Comparison of ENCODE assay signal across 16 cellular contexts in the genomic region with DNA sequence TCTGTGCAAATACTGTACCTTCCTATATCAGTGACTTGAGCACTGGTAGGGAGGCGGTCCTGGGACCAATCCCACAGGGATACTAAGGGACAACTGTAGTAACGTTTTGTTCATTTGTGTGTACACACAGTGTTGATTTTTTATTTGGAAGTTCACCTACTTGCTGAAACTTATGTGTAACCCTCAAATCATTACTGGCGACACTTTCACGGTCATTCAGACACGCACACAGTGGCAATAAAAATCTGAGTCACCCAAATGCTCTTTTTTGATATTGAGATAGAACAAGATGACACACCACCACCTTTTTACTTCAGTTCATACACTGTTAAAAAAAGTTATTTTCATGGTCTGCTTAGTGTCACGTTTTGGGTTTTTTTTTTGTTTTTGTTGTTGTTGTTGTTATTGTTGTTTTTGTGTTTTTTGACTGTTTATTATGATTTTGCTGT.
DNase-seq lines count a peak whose midpoint lies in the region; ATAC-seq and TF ChIP-seq lines count a peak whose summit lies in the region.
"Had no signal": no experiment of that assay in that cellular context is flagged by ENCODE, and none has a peak within 500 bp of the region (broad histone marks: within the 10 kb centered on the region; RNA-seq: fewer than 3 reads in every experiment).

No MANE protein-coding gene starts in this region.

- H3K36me3 ChIP-seq in breast epithelium: no peaks in the 10 kb centered on the region
- H3K36me3 ChIP-seq in PC-3 (ENCODE audit: low read depth, low read length): no peaks in the 10 kb centered on the region
- H3K36me3 ChIP-seq: colonic mucosa, left lung had no signal

- intact Hi-C loops in MCF 10A (cut with micrococcal nuclease) (no loop called here), breast epithelium (cut with DNase I; ENCODE audit: low total_unique reads) (no loop called here), PC-3 (cut with micrococcal nuclease) (loop anchor here (2.0 to 5.0 kb wide), 3 partner anchors 33 to 76 kb away; no protein-coding TSS in a partner anchor)

- H3K27me3 ChIP-seq in breast epithelium (no peaks in the 10 kb centered on the region), PC-3 (ENCODE audit: low read length) (no peaks in the 10 kb centered on the region)
- H3K27me3 ChIP-seq: colonic mucosa, left lung had no signal

- CTCF ChIA-PET in MCF 10A (lab: Yijun Ruan, JAX) (no interaction called here), PC-3 (lab: Charles Lee) (no interaction called here)

- peaks cover 97% of the 10 kb centered on the region for H3K79me2 ChIP-seq in PC-3 (ENCODE audit: low read length)

- H3K27ac ChIP-seq in breast epithelium (no peak overlapping the region), PC-3 (ENCODE audit: low read length) (peak overlapping the region; percentile 66), epithelial cell of prostate (no peak overlapping the region)
- H3K27ac ChIP-seq: colonic mucosa, left lung had no signal

- peak overlapping the region; percentile 36 for H3K27ac Mint-ChIP-seq in MCF 10A (ENCODE audit: low read depth, unreplicated experiment)
- H3K27ac Mint-ChIP-seq in stimulated activated effector memory CD8-positive, alpha-beta T cell treated with anti-CD3 and anti-CD28 coated beads, Interleukin-12 subunit alpha, Interleukin-12 subunit beta, amount 100 ng/mL, for 72 hours: no peak overlapping the region
- no peak overlapping the region for H3K27ac Mint-ChIP-seq in endothelial cell (ENCODE audit: unreplicated experiment)

- H3F3A ChIP-seq in PC-3 (ENCODE audit: low read length, unreplicated experiment): no peaks in the 10 kb centered on the region

- H3K36me3 Mint-ChIP-seq in MCF 10A (ENCODE audit: insufficient read depth, unreplicated experiment) (peaks cover 6% of the 10 kb centered on the region), endothelial cell (ENCODE audit: low read depth, unreplicated experiment) (no peaks in the 10 kb centered on the region)
- no peaks in the 10 kb centered on the region for H3K36me3 Mint-ChIP-seq in stimulated activated effector memory CD8-positive, alpha-beta T cell treated with anti-CD3 and anti-CD28 coated beads, Interleukin-12 subunit alpha, Interleukin-12 subunit beta, amount 100 ng/mL, for 72 hours

- POLR2A ChIA-PET in MCF 10A (lab: Yijun Ruan, JAX) (no interaction called here), PC-3 (lab: Charles Lee; ENCODE audit: unreplicated experiment) (no interaction called here)

- DNase-seq in MCF 10A (ENCODE audit: unreplicated experiment) (peak; percentile 21), breast epithelium (ENCODE audit: low spot score in 2 of 2) (no peak), PC-3 (peak; percentile 86), epithelial cell of prostate (ENCODE audit: low read depth, low spot score) (peak; percentile 5), COR-L47 (lab: John Stamatoyannopoulos, UW) (no peak), endothelial cell (ENCODE audit: low spot score) (no peak), NCI-H1092 treated with DMSO at 0.1 percent for 48 hours (lab: John Stamatoyannopoulos, UW) (no peak)
- no peak for DNase-seq in stimulated activated effector memory CD8-positive, alpha-beta T cell treated with anti-CD3 and anti-CD28 coated beads, Interleukin-12 subunit alpha, Interleukin-12 subunit beta, amount 100 ng/mL, for 72 hours (ENCODE audit: low spot score in 2 of 2)
- DNase-seq: activated naive CD4-positive, alpha-beta T cell; colonic mucosa; left lung; NCI-H2227 treated with DMSO at 0.1 percent for 48 hours; nucleus accumbens; SHP77 treated with DMSO at 0.1 percent for 48 hours; substantia nigra; T-helper 2 cell had no signal

- H3K9me2 ChIP-seq in PC-3 (replicated peaks; ENCODE audit: low read length): no peaks in the 10 kb centered on the region

- BruUV-seq in MCF 10A (replicated peaks; lab: Mats Ljungman, UMichigan): no TSS peak
- no TSS peak for BruUV-seq in PC-3 (replicated peaks; lab: Mats Ljungman, UMichigan)

- H3K9ac ChIP-seq in PC-3 (ENCODE audit: low read length): no peak overlapping the region

- H3K4me1 Mint-ChIP-seq in MCF 10A (ENCODE audit: insufficient read depth, unreplicated experiment) (peaks cover 35% of the 10 kb centered on the region), endothelial cell (ENCODE audit: unreplicated experiment) (peaks cover 25% of the 10 kb centered on the region)
- H3K4me1 Mint-ChIP-seq in stimulated activated effector memory CD8-positive, alpha-beta T cell treated with anti-CD3 and anti-CD28 coated beads, Interleukin-12 subunit alpha, Interleukin-12 subunit beta, amount 100 ng/mL, for 72 hours: peaks cover 37% of the 10 kb centered on the region

- H3K9me3 Mint-ChIP-seq in MCF 10A (ENCODE audit: unreplicated experiment) (no peaks in the 10 kb centered on the region), endothelial cell (ENCODE audit: unreplicated experiment) (no peaks in the 10 kb centered on the region)
- no peaks in the 10 kb centered on the region for H3K9me3 Mint-ChIP-seq in stimulated activated effector memory CD8-positive, alpha-beta T cell treated with anti-CD3 and anti-CD28 coated beads, Interleukin-12 subunit alpha, Interleukin-12 subunit beta, amount 100 ng/mL, for 72 hours

- peak overlapping the region; percentile 45 for H3K4me2 ChIP-seq in PC-3 (ENCODE audit: low read length)

- H3K9me3 ChIP-seq in breast epithelium: no peaks in the 10 kb centered on the region
- no peaks in the 10 kb centered on the region for H3K9me3 ChIP-seq in PC-3 (ENCODE audit: low read length)
- H3K9me3 ChIP-seq: colonic mucosa, left lung had no signal

- H3K4me1 ChIP-seq in breast epithelium: no peaks in the 10 kb centered on the region
- H3K4me1 ChIP-seq in PC-3 (ENCODE audit: insufficient read depth, low read length): peaks cover 41% of the 10 kb centered on the region
- H3K4me1 ChIP-seq: colonic mucosa had no signal

- H3K27me3 Mint-ChIP-seq in MCF 10A (ENCODE audit: insufficient read depth, unreplicated experiment): no peaks in the 10 kb centered on the region
- H3K27me3 Mint-ChIP-seq in endothelial cell (ENCODE audit: unreplicated experiment): no peaks in the 10 kb centered on the region

- H3K4me3 Mint-ChIP-seq in MCF 10A (ENCODE audit: unreplicated experiment) (no peak overlapping the region), endothelial cell (ENCODE audit: unreplicated experiment) (no peak overlapping the region)
- H3K4me3 Mint-ChIP-seq in stimulated activated effector memory CD8-positive, alpha-beta T cell treated with anti-CD3 and anti-CD28 coated beads, Interleukin-12 subunit alpha, Interleukin-12 subunit beta, amount 100 ng/mL, for 72 hours: no peak overlapping the region

- peaks cover 12% of the 10 kb centered on the region for H4K20me1 ChIP-seq in PC-3 (ENCODE audit: low read length)

- TF ChIP-seq CTCF in MCF 10A (IDR thresholded peaks at IDR 0.05; ENCODE audit: unreplicated experiment) (no peak), breast epithelium (IDR thresholded peaks at IDR 0.05) (no peak), PC-3 (conservative IDR thresholded peaks at IDR 0.05; ENCODE audit: low read depth, low read length) (no peak), endothelial cell (IDR thresholded peaks at IDR 0.05; ENCODE audit: unreplicated experiment) (no peak)

- no peak for TF ChIP-seq POLR2A in breast epithelium (IDR thresholded peaks at IDR 0.05)

- H3K4me3 ChIP-seq in breast epithelium (no peak overlapping the region), PC-3 (ENCODE audit: low read length) (no peak overlapping the region)
- H3K4me3 ChIP-seq: colonic mucosa, left lung had no signal

- peak; percentile 74 for ATAC-seq in PC-3
- peak; percentile 59 for ATAC-seq in stimulated activated effector memory CD8-positive, alpha-beta T cell treated with anti-CD3 and anti-CD28 coated beads, Interleukin-12 subunit alpha, Interleukin-12 subunit beta, amount 100 ng/mL, for 72 hours
- ATAC-seq: left lung had no signal

- no peak overlapping the region for H2AFZ ChIP-seq in PC-3 (ENCODE audit: low read length)

Comparison
In these comparisons a context has a peak if more than half of its experiments do, and no peak if none do; other contexts are left out.
1. DNase-seq: peak in MCF 10A (single experiment), PC-3 (single experiment) and epithelial cell of prostate (single experiment); none in breast epithelium (0 of 2), stimulated activated effector memory CD8-positive, alpha-beta T cell treated with anti-CD3 and anti-CD28 coated beads, Interleukin-12 subunit alpha, Interleukin-12 subunit beta, amount 100 ng/mL, for 72 hours (0 of 2), COR-L47 (single experiment), endothelial cell (single experiment) and NCI-H1092 treated with DMSO at 0.1 percent for 48 hours (single experiment).